8 cellular contexts compared by ENCODE assay signal in the genomic region with DNA sequence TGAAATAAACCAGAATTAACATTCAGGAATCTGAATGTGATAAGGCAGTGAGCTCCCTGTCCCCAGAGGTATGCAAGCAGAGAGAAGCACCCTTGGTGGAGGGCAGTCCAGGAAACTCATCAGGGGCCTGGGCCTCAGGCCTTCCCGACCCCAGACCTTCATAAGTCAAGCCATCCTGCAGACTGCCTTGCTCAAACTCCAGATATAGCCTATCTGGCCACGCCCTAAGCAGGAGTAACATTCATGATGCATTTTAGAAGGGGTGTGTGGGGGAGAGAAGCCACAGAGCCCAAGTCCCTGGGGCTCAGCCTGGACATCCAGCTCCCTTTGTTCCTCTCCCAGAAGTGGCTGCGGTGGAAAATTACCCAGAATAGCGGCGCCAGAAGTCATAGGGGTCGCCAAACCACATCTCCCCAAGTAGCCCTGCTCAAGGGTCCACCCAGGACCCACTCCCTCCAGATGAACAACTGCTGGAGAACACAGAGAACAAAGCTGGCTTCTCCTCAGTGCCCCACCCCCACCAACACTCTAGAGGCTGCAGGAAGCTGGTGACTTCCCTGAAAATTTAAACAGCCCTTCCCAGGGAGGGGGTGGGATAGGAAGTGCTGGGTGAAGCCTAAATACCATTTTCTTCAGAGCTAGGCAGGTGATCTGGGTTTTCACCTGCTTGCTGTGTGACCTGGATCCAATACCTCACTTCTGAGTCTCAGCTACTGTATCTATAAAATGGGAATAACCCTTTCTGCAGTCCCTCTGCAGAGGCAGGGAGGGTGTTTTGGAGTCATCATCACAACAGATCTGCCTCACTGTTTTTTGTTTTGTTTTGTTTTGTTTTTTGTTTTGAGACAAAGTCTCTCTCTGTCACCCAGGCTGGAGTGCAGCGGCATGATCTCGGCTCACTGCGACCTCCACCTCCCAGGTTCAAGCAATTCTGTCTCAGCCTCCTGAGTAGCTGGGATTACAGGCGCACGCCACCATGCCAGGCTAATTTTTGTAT. TPM values are rescaled to one million over a fixed set of nuclear protein-coding genes. Genes with fewer than 3 reads are reported as not detected.
A peak's percentile ranks its signal among the peaks of the same experiment; 100 is the strongest.
DNase-seq lines count a peak whose midpoint lies in the region; ATAC-seq, FAIRE-seq and TF ChIP-seq lines count a peak whose summit lies in the region.

No MANE protein-coding gene starts in this region.

- peaks cover 20 to 60% (median 35%) of the 10 kb centered on the region in 4 donors for H3K4me1 ChIP-seq in Peyer's patch
- peaks cover 36 to 56% of the 10 kb centered on the region in 2 donors for H3K4me1 ChIP-seq in muscle layer of duodenum (ENCODE audit: control insufficient read depth in 1 of 2, insufficient read depth in 2 of 2, low read length in 2 of 2)

- DNase-seq in A172 (ENCODE audit: low spot score) (peak; percentile 81), H7 (peak; percentile 80), Peyer's patch (peak in 1 of 3 donors; percentile 68), endothelial cell (ENCODE audit: low spot score) (peak; percentile 77), NCI-H1048 (lab: John Stamatoyannopoulos, UW) (no peak), H54 (ENCODE audit: insufficient read length, low spot score) (no peak)

- no peak overlapping the region for H3K4me3 ChIP-seq in H7 (ENCODE audit: insufficient read depth, low read depth, low read length)
- H3K4me3 ChIP-seq in Peyer's patch, result no peak overlapping the region
- H3K4me3 ChIP-seq in muscle layer of duodenum (ENCODE audit: low read depth in 1 of 2, low read length in 2 of 2), result peak overlapping the region in 1 of 2 donors; percentile 80

- peak overlapping the region; percentile 88 for H3K4me3 Mint-ChIP-seq in endothelial cell (ENCODE audit: unreplicated experiment)

- no peak for ATAC-seq in HG03469 (IDR thresholded peaks at IDR 0.05; ENCODE audit: unreplicated experiment)

- peaks cover 66% of the 10 kb centered on the region for H3K4me1 Mint-ChIP-seq in endothelial cell (ENCODE audit: unreplicated experiment)

- H3K9me3 Mint-ChIP-seq in endothelial cell (ENCODE audit: unreplicated experiment), result no peaks in the 10 kb centered on the region

- H3K27me3 ChIP-seq in H7 (ENCODE audit: control insufficient read depth, insufficient read depth, low read length) (no peaks in the 10 kb centered on the region), Peyer's patch (no peaks in the 10 kb centered on the region), muscle layer of duodenum (ENCODE audit: low read depth, low read length) (no peaks in the 10 kb centered on the region)

- H3K27ac Mint-ChIP-seq in endothelial cell (ENCODE audit: unreplicated experiment), result peak overlapping the region; percentile 98

- H3K9me3 ChIP-seq in Peyer's patch, result no peaks in the 10 kb centered on the region
- no peaks in the 10 kb centered on the region for H3K9me3 ChIP-seq in muscle layer of duodenum (ENCODE audit: control insufficient read depth in 1 of 2, low read length in 2 of 2)

- FAIRE-seq in H54 (lab: Jason Lieb, UNC), result no peak

- TF ChIP-seq CTCF in Peyer's patch (IDR thresholded peaks at IDR 0.05), result no peak
- no peak for TF ChIP-seq CTCF in endothelial cell (IDR thresholded peaks at IDR 0.05; ENCODE audit: unreplicated experiment)

- TF ChIP-seq POLR2A in Peyer's patch (IDR thresholded peaks at IDR 0.05) (no peak), H54 (IDR thresholded peaks at IDR 0.05; ENCODE audit: low read depth, low read length) (no peak)

- H3K36me3 Mint-ChIP-seq in endothelial cell (ENCODE audit: low read depth, unreplicated experiment), result peaks cover 16% of the 10 kb centered on the region

- H3K27ac ChIP-seq in Peyer's patch (peak overlapping the region; percentile 95 to 100 (median 99)), muscle layer of duodenum (ENCODE audit: low read length) (peak overlapping the region; percentile 85)

- H3K36me3 ChIP-seq in H7 (replicated peaks; ENCODE audit: control insufficient read depth, insufficient read depth, low read length) (peaks cover 4% of the 10 kb centered on the region), Peyer's patch (no peaks in the 10 kb centered on the region), muscle layer of duodenum (ENCODE audit: control insufficient read depth in 1 of 2, insufficient read depth in 2 of 2, low read length in 2 of 2) (peaks cover 0 to 10% of the 10 kb centered on the region in 2 donors)

- H3K27me3 Mint-ChIP-seq in endothelial cell (ENCODE audit: unreplicated experiment), result peaks cover 36% of the 10 kb centered on the region

RNA-seq across cellular contexts. Expression of gene SREBF1, which starts 1.5 kb away (rescaled TPM):
- total RNA-seq in A172 (2014; rRNA removed; shearing (Covaris generic)), result 92.5 and 132 TPM in 2 replicates
- total RNA-seq in H7 (2014; rRNA removed; shearing (Covaris generic)), result 34.2 and 43.6 TPM in 2 replicates
- total RNA-seq in Peyer's patch (100 to 1,000 TPM; 118 to 226 (median 185) TPM), endothelial cell (ENCODE audit: unreplicated experiment) (146 TPM)

Comparison
In these comparisons a context has a peak if more than half of its experiments do, and no peak if none do; other contexts are left out.
1. DNase-seq: peak in A172 (single experiment), H7 (single experiment) and endothelial cell (single experiment); none in NCI-H1048 (single experiment) and H54 (single experiment).